7 cellular contexts compared by ENCODE assay signal in the genomic region with DNA sequence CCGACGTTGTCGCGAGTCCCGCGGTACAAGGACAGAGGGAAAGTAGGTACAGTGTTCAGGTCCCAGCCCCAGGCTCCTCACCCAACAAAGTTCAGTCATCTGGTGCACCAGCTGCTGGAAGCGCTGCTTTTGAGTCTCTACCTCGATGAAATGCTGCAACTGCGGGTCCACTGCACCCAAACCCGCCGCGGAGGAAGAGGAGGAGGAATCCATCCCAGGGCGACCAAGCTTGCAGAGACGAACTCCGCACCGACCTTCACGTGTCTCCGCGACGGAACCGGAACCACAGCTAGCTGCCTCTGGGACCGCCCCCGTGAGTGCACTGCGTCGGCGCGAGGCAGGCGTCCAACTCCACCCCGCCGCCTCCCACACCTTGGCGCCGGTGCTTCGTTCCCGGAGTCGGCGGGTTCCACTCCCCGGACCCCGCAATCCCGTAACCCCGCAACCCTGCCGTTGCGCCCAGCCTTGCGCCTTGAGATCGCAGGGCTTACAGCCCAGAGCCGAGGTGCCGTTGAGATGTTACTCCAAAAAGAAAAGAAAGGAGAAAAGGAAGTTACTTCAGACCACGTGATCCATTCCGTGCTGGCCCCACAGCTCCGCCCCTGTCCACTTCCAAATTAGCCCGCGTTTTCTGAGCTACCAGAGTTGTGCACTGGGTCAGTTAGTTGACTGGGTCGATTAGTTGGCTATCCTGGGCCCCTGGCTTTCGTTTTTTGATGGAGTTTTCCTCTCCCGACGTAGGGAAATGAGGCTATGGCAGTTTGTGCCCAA. TPM values are rescaled to one million over a fixed set of nuclear protein-coding genes. Genes with fewer than 3 reads are reported as not detected.
DNase-seq lines count a peak whose midpoint lies in the region; ATAC-seq and TF ChIP-seq lines count a peak whose summit lies in the region.

A gene with protein sequence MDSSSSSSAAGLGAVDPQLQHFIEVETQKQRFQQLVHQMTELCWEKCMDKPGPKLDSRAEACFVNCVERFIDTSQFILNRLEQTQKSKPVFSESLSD (minus strand): TSS at position 291 of the 771 bp plus-strand sequence. CDS start 78 bp downstream, at position 213.

- TF ChIP-seq EP300 in sigmoid colon (IDR thresholded peaks at IDR 0.05), result no peak

- peak within 1 kb of the TSS; percentile 79 to 91 (median 88) for H3K27ac ChIP-seq in sigmoid colon

- ATAC-seq in GM18508 (IDR thresholded peaks at IDR 0.05; ENCODE audit: insufficient read depth, unreplicated experiment) (peak; percentile 81), HG02943 (IDR thresholded peaks at IDR 0.05; ENCODE audit: low read depth, unreplicated experiment) (peak; percentile 97)

- no peaks in the 10 kb centered on the region for H3K9me3 ChIP-seq in sigmoid colon

- intact Hi-C loops in sigmoid colon (cut with DNase I), result loop anchor here (5.0 kb wide), 1 partner anchor 44 kb away; a partner anchor contains a TSS

- TF ChIP-seq CTCF in sigmoid colon (IDR thresholded peaks at IDR 0.05), result no peak

- peaks cover 0 to 8% (median 7%) of the 10 kb centered on the region in 4 donors for H3K4me1 ChIP-seq in sigmoid colon

- H3K4me3 ChIP-seq in sigmoid colon, result peak within 1 kb of the TSS; percentile 62 to 68 (median 64)

- peak in 1 of 2 donors; percentile 19 for TF ChIP-seq POLR2A in sigmoid colon (IDR thresholded peaks at IDR 0.05)

- WGBS in sigmoid colon, 2 donors, result 0% methylated on average over 55 of the region's 55 CpGs

- DNase-seq in NCI-H187 treated with DMSO at 0.1 percent for 48 hours (lab: John Stamatoyannopoulos, UW) (peak; percentile 43), T1000 (lab: John Stamatoyannopoulos, UW) (peak; percentile 28), astrocyte of the hippocampus (ENCODE audit: low read depth, low spot score) (peak; percentile 83), hypothalamus (lab: John Stamatoyannopoulos, UW) (peak; percentile 1 to 83 (median 50)), sigmoid colon (peak; percentile 89)

- H3K27me3 ChIP-seq in sigmoid colon, result no peaks in the 10 kb centered on the region

- H3K36me3 ChIP-seq in sigmoid colon, result no peaks in the 10 kb centered on the region

RNA-seq across cellular contexts. Expression of the gene that starts here (rescaled TPM):
- 1 to 10 TPM; 3.0 to 7.1 (median 4.6) TPM for total RNA-seq in sigmoid colon
- 10 to 100 TPM in 2 of 3 donors, 1 to 10 TPM in 1; 7.2 to 14.2 (median 11.8) TPM for polyA plus RNA-seq in sigmoid colon

Comparison
In these comparisons a context has a peak if more than half of its experiments do, and no peak if none do; other contexts are left out.
1. Peak in every context shown above with its lines: DNase-seq, ATAC-seq, H3K4me3 ChIP-seq and H3K27ac ChIP-seq.
2. DNase-seq: peak in every context shown above with its lines; median percentile 89 in sigmoid colon; 83 in astrocyte of the hippocampus; 50 in hypothalamus; 43 in NCI-H187 treated with DMSO at 0.1 percent for 48 hours; 28 in T1000.